ENCODE assay signal across 12 cellular contexts in genomic region chr15:40702077-40702476, GRCh38. TPM values are rescaled to one million over a fixed set of nuclear protein-coding genes. Genes with fewer than 3 reads are reported as not detected.
DNase-seq lines count a peak whose midpoint lies in the region; ATAC-seq, FAIRE-seq and TF ChIP-seq lines count a peak whose summit lies in the region.
"Had no signal": no experiment of that assay in that cellular context is flagged by ENCODE, and none has a peak within 500 bp of the region (broad histone marks: within the 10 kb centered on the region; RNA-seq: fewer than 3 reads in every experiment).

No MANE protein-coding gene starts in this region.

- peak; percentile 43 for DNase-seq in CD1c-positive myeloid dendritic cell (ENCODE audit: extremely low spot score)
- peak; percentile 39 for DNase-seq in H7
- DNase-seq in immature natural killer cell, result peak; percentile 40 to 56 (median 47)
- DNase-seq in HK-2 (ENCODE audit: unreplicated experiment), result no peak
- DNase-seq in HEK293T (ENCODE audit: extremely low spot score), result no peak
- DNase-seq in aorta, result no peak
- no peak for DNase-seq in H4 (ENCODE audit: low spot score)
- DNase-seq: amniotic stem cell, head of caudate nucleus, NCI-H748 treated with DMSO at 0.1 percent for 48 hours had no signal

- POLR2A ChIA-PET in HEK293T (lab: Yijun Ruan, JAX), result no interaction called here

- H3K9me3 ChIP-seq in aorta (ENCODE audit: control insufficient read depth, low read length), result no peaks in the 10 kb centered on the region
- H3K9me3 ChIP-seq: neutrophil had no signal

- ATAC-seq in aorta (ENCODE audit: low FRiP score), result no peak

- H3K4me3 ChIP-seq in H7 (ENCODE audit: insufficient read depth, low read depth, low read length), result no peak overlapping the region
- no peak overlapping the region for H3K4me3 ChIP-seq in aorta (ENCODE audit: low read length in 2 of 2)

- H3K36me3 ChIP-seq in H7 (replicated peaks; ENCODE audit: control insufficient read depth, insufficient read depth, low read length) (peaks cover 8% of the 10 kb centered on the region), aorta (ENCODE audit: control insufficient read depth in 1 of 2, insufficient read depth in 2 of 2, low read length in 1 of 2) (no peaks in the 10 kb centered on the region)

- intact Hi-C loops in aorta (cut with DNase I), result no loop called here

- H3K27me3 ChIP-seq in H7 (ENCODE audit: control insufficient read depth, insufficient read depth, low read length), result no peaks in the 10 kb centered on the region
- no peaks in the 10 kb centered on the region for H3K27me3 ChIP-seq in aorta (ENCODE audit: control insufficient read depth in 1 of 2, insufficient read depth in 2 of 2, low read length in 1 of 2)
- H3K27me3 ChIP-seq: neutrophil had no signal

- peaks cover 0 to 3% (median 1%) of the 10 kb centered on the region in 3 donors for H3K27me3 Mint-ChIP-seq in immature natural killer cell (ENCODE audit: low read depth in 3 of 3)

- no peaks in the 10 kb centered on the region for H3K4me1 ChIP-seq in aorta (ENCODE audit: control insufficient read depth in 1 of 2, insufficient read depth in 2 of 2, low read length in 2 of 2)

- H3K27ac Mint-ChIP-seq in immature natural killer cell, result peak overlapping the region in 1 of 6 donors; percentile 77

- H3K9me3 Mint-ChIP-seq in immature natural killer cell, result no peaks in the 10 kb centered on the region

- H3K4me1 Mint-ChIP-seq in immature natural killer cell, result peaks cover 0 to 5% of the 10 kb centered on the region in 2 donors

- no peak overlapping the region for H3K27ac ChIP-seq in aorta (ENCODE audit: low read depth in 1 of 2, low read length in 2 of 2)
- H3K27ac ChIP-seq: neutrophil had no signal

- FAIRE-seq in TTC549 (lab: Jason Lieb, UNC), result peak; percentile 22

- CTCF ChIA-PET in HEK293T (lab: Yijun Ruan, JAX), result no interaction called here

- no peak overlapping the region for H3K4me3 Mint-ChIP-seq in immature natural killer cell

- WGBS in aorta, 2 donors, result 94 to 95% methylated on average over 7 of the region's 7 CpGs

- H3K36me3 Mint-ChIP-seq in immature natural killer cell, result no peaks in the 10 kb centered on the region

TF ChIP-seq in HEK293T, 16 proteins besides CTCF, POLR2A, EP300 and RAD21:
- TF ChIP-seq BHLHE40 (IDR thresholded peaks at IDR 0.05; ENCODE audit: borderline replicate concordance) (no peak), CTBP1 (IDR thresholded peaks at IDR 0.05; ENCODE audit: borderline replicate concordance) (no peak), ZNF384 (IDR thresholded peaks at IDR 0.05) (no peak), ELF4 (IDR thresholded peaks at IDR 0.05) (no peak), SUZ12 (IDR thresholded peaks at IDR 0.05) (no peak), LEF1 (IDR thresholded peaks at IDR 0.05; ENCODE audit: borderline replicate concordance) (no peak), TARDBP (IDR thresholded peaks at IDR 0.05) (no peak), L3MBTL2 (conservative IDR thresholded peaks at IDR 0.05) (no peak), HDGF (IDR thresholded peaks at IDR 0.05; ENCODE audit: borderline replicate concordance) (no peak), FOXM1 (IDR thresholded peaks at IDR 0.05; ENCODE audit: borderline replicate concordance) (no peak), SP1 (IDR thresholded peaks at IDR 0.05) (no peak), ARNT (IDR thresholded peaks at IDR 0.05) (no peak), FOXK2 (IDR thresholded peaks at IDR 0.05) (no peak), FOXA1 (IDR thresholded peaks at IDR 0.05) (no peak), NFRKB (IDR thresholded peaks at IDR 0.05) (no peak)
- TF ChIP-seq, protein P1, sequence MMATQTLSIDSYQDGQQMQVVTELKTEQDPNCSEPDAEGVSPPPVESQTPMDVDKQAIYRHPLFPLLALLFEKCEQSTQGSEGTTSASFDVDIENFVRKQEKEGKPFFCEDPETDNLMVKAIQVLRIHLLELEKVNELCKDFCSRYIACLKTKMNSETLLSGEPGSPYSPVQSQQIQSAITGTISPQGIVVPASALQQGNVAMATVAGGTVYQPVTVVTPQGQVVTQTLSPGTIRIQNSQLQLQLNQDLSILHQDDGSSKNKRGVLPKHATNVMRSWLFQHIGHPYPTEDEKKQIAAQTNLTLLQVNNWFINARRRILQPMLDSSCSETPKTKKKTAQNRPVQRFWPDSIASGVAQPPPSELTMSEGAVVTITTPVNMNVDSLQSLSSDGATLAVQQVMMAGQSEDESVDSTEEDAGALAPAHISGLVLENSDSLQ (IDR thresholded peaks at IDR 0.05), result no peak

RNA-seq across cellular contexts. Expression of gene RAD51, which starts 7.1 kb away (rescaled TPM):
- 14.2 and 16.1 TPM in 2 replicates for total RNA-seq in H7 (2014; rRNA removed; shearing (Covaris generic))
- polyA plus RNA-seq in immature natural killer cell, result 1 to 10 TPM; 2.6 to 7.5 (median 4.7) TPM
- total RNA-seq in aorta, result under 1 TPM; 0.42 to 0.87 TPM
- polyA plus RNA-seq in aorta, result under 1 TPM; 0.33 to 0.50 TPM
- 8.5 and 13.5 TPM in 2 replicates for total RNA-seq in H4 (2014; rRNA removed; shearing (Covaris generic))

RNA-seq across cellular contexts. Expression of gene RMDN3, which starts 53.0 kb away (rescaled TPM):
- 9.6 and 14.2 TPM in 2 replicates for total RNA-seq in H7 (2014; rRNA removed; shearing (Covaris generic))
- 100 to 1,000 TPM in 2 of 3 donors, 10 to 100 TPM in 1; 44.6 to 118 (median 110) TPM for polyA plus RNA-seq in immature natural killer cell
- 10 to 100 TPM; 21.1 to 29.1 TPM for total RNA-seq in aorta
- polyA plus RNA-seq in aorta, result 10 to 100 TPM; 27.3 to 29.2 TPM
- total RNA-seq in H4 (2014; rRNA removed; shearing (Covaris generic)), result 10.1 and 10.4 TPM in 2 replicates

Comparison
In these comparisons a context has a peak if more than half of its experiments do, and no peak if none do; other contexts are left out.
1. DNase-seq: peak in CD1c-positive myeloid dendritic cell (single experiment), H7 (single experiment) and immature natural killer cell (3 of 3); none in HK-2 (single experiment), HEK293T (single experiment), aorta (0 of 2) and H4 (single experiment).